21 cellular contexts compared by ENCODE assay signal in the genomic region with DNA sequence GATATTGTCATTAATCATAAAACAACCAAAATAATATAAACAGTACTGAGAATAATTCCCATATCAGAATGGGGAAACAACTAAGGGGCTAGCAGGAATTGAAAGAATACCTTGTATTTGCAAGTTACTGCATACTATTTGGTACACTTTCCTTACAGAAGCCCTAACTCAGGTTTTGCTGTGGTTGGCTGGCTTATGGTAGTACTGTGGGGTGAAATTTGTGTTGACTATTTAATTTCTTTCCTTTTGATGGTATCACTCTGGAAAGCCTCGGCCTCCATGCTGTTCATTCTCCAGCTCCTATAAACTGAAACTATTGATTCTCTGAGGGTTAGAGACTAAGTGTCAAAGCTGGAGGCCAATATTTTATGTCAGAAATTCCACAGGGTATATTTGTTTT. TPM values are rescaled to one million over a fixed set of nuclear protein-coding genes. Genes with fewer than 3 reads are reported as not detected.
DNase-seq lines count a peak whose midpoint lies in the region; ATAC-seq, FAIRE-seq and TF ChIP-seq lines count a peak whose summit lies in the region.
"Had no signal": no experiment of that assay in that cellular context is flagged by ENCODE, and none has a peak within 500 bp of the region (broad histone marks: within the 10 kb centered on the region; RNA-seq: fewer than 3 reads in every experiment).

No MANE protein-coding gene starts in this region.

- H3K9me3 ChIP-seq in HUES64 (ENCODE audit: insufficient read depth, low read depth, low read length) (no peaks in the 10 kb centered on the region), endodermal cell (ENCODE audit: control insufficient read depth, low read length) (no peaks in the 10 kb centered on the region), thyroid gland (no peaks in the 10 kb centered on the region)
- H3K9me3 ChIP-seq: upper lobe of right lung had no signal

- peak overlapping the region; percentile 77 for H2BK15ac ChIP-seq in mesendoderm (replicated peaks; ENCODE audit: low read depth)

- no peak overlapping the region for H3K4me2 ChIP-seq in mesendoderm (ENCODE audit: low read length)

- H4K8ac ChIP-seq in mesendoderm (ENCODE audit: low read depth, low read length): no peak overlapping the region

- DNase-seq in endodermal cell (no peak), mesendoderm (no peak), thyroid gland (no peak), GM12891 (ENCODE audit: insufficient read length, low spot score) (no peak), NCI-H446 treated with DMSO at 0.1 percent for 48 hours (lab: John Stamatoyannopoulos, UW) (no peak)
- no peak for DNase-seq in activated naive CD4-positive, alpha-beta T cell treated with anti-CD3 and anti-CD28 coated beads, Interleukin-2, amount 50 U/mL, for 16 hours
- DNase-seq: activated CD4-positive, alpha-beta T cell treated with anti-CD3 and anti-CD28 coated beads, Interleukin-2, amount 50 U/mL, for 4 hours; DND-41; hypothalamus; midbrain; NCI-H2171; NCI-H748 treated with DMSO at 0.1 percent for 48 hours; nucleus accumbens; T-helper 2 cell; upper lobe of right lung; WERI-Rb-1 had no signal

- H3K4me3 Mint-ChIP-seq in endodermal cell: peak overlapping the region; percentile 82
- H3K4me3 Mint-ChIP-seq: B cell; stimulated activated naive CD8-positive, alpha-beta T cell treated with anti-CD3 and anti-CD28 coated beads, Interleukin-15, Interleukin-2, amounts not matched to agents 100 ng/mL and 50 ng/mL, for 24 hours had no signal

- WGBS in HUES64: 67% methylated on average over 1 of the region's 1 CpG
- WGBS in endodermal cell (ENCODE audit: insufficient coverage in 1 of 2, insufficient read length in 1 of 2), 2 experiments: 60 to 83% methylated on average over 1 of the region's 1 CpG
- no CpG with 5 or more reads among the region's 1 CpG for WGBS in mesendoderm (ENCODE audit: extremely low coverage, insufficient coverage, low lambda C conversion rate)
- WGBS in thyroid gland, 2 donors: 57 to 81% methylated on average over 1 of the region's 1 CpG

- H3K4me1 ChIP-seq in HUES64 (ENCODE audit: insufficient read depth, low read length) (peaks cover 64% of the 10 kb centered on the region), endodermal cell (ENCODE audit: control insufficient read depth, insufficient read depth, low read length) (peaks cover 6% of the 10 kb centered on the region), mesendoderm (ENCODE audit: control insufficient read depth, low read depth, low read length) (peaks cover 11% of the 10 kb centered on the region), thyroid gland (peaks cover 0 to 13% of the 10 kb centered on the region in 2 donors)

- peak overlapping the region; percentile 44 for H2BK5ac ChIP-seq in mesendoderm (ENCODE audit: low read length)

- ATAC-seq in HG03039 (IDR thresholded peaks at IDR 0.05; ENCODE audit: unreplicated experiment): no peak
- ATAC-seq: upper lobe of right lung had no signal

- H3K18ac ChIP-seq in mesendoderm (ENCODE audit: low read length): peak overlapping the region; percentile 72

- peaks cover 15% of the 10 kb centered on the region for H3K79me2 ChIP-seq in mesendoderm (ENCODE audit: control insufficient read depth, insufficient read depth, low read length)

- TF ChIP-seq POLR2A in thyroid gland (IDR thresholded peaks at IDR 0.05) (no peak), GM12891 (IDR thresholded peaks at IDR 0.05; ENCODE audit: low read depth, low read length) (no peak)

- no peak overlapping the region for H4K5ac ChIP-seq in mesendoderm (ENCODE audit: low read length)

- no peaks in the 10 kb centered on the region for H3K79me1 ChIP-seq in mesendoderm (ENCODE audit: low read length)

- no peak overlapping the region for H2BK120ac ChIP-seq in mesendoderm (ENCODE audit: low read depth, low read length)

- no peaks in the 10 kb centered on the region for H3K9me3 Mint-ChIP-seq in endodermal cell
- H3K9me3 Mint-ChIP-seq: stimulated activated naive CD8-positive, alpha-beta T cell treated with anti-CD3 and anti-CD28 coated beads, Interleukin-15, Interleukin-2, amounts not matched to agents 100 ng/mL and 50 ng/mL, for 24 hours had no signal

- H3K4me3 ChIP-seq in HUES64 (ENCODE audit: low read length): peak overlapping the region; percentile 90
- H3K4me3 ChIP-seq in endodermal cell (ENCODE audit: low read length): peak overlapping the region; percentile 92
- H3K4me3 ChIP-seq in mesendoderm (ENCODE audit: low read length): no peak overlapping the region
- H3K4me3 ChIP-seq in thyroid gland (replicated peaks in 1 of 3): no peak overlapping the region
- H3K4me3 ChIP-seq: upper lobe of right lung had no signal

- no peaks in the 10 kb centered on the region for H3K36me3 Mint-ChIP-seq in endodermal cell (ENCODE audit: low read depth)

- H3K27ac Mint-ChIP-seq in endodermal cell: peak overlapping the region; percentile 74
- H3K27ac Mint-ChIP-seq: B cell; stimulated activated naive CD8-positive, alpha-beta T cell treated with anti-CD3 and anti-CD28 coated beads, Interleukin-15, Interleukin-2, amounts not matched to agents 100 ng/mL and 50 ng/mL, for 24 hours had no signal

- no peak for TF ChIP-seq CTCF in endodermal cell (conservative IDR thresholded peaks at IDR 0.05)
- no peak for TF ChIP-seq CTCF in thyroid gland (IDR thresholded peaks at IDR 0.05)

- peak overlapping the region; percentile 42 for H3K56ac ChIP-seq in mesendoderm (ENCODE audit: low read length)

- no peak overlapping the region for H2AK5ac ChIP-seq in mesendoderm (ENCODE audit: low read length)

- FAIRE-seq in GM12891 (lab: Jason Lieb, UNC): no peak
- FAIRE-seq: HTR-8/SVneo had no signal

- intact Hi-C loops in thyroid gland (cut with DNase I): no loop called here

- no peaks in the 10 kb centered on the region for H3K36me3 ChIP-seq in HUES64 (ENCODE audit: insufficient read depth, low read length)
- no peaks in the 10 kb centered on the region for H3K36me3 ChIP-seq in endodermal cell (ENCODE audit: control insufficient read depth, insufficient read depth, low read length)
- no peaks in the 10 kb centered on the region for H3K36me3 ChIP-seq in mesendoderm (ENCODE audit: control insufficient read depth, insufficient read depth, low read length)
- no peaks in the 10 kb centered on the region for H3K36me3 ChIP-seq in thyroid gland
- H3K36me3 ChIP-seq: upper lobe of right lung, WERI-Rb-1 had no signal

- H3K27me3 Mint-ChIP-seq in endodermal cell (ENCODE audit: insufficient read depth): peaks cover 3% of the 10 kb centered on the region

- H3K27me3 ChIP-seq in HUES64 (ENCODE audit: insufficient read depth, low read length) (peaks cover 7% of the 10 kb centered on the region), endodermal cell (ENCODE audit: control insufficient read depth, insufficient read depth, low read length, poor library complexity, severe bottlenecking) (no peaks in the 10 kb centered on the region), mesendoderm (ENCODE audit: insufficient read depth, low read length, poor library complexity) (no peaks in the 10 kb centered on the region), thyroid gland (no peaks in the 10 kb centered on the region)

- no peak overlapping the region for H3K4ac ChIP-seq in mesendoderm (ENCODE audit: low read depth, low read length)

- peak overlapping the region; percentile 89; the same call in 1 of the 2 replicates for H3K9ac ChIP-seq in HUES64 (ENCODE audit: low read depth, low read length)
- peak overlapping the region; percentile 88 for H3K9ac ChIP-seq in endodermal cell (ENCODE audit: extremely low read depth, low read length, poor library complexity, severe bottlenecking)
- peak overlapping the region; percentile 12 for H3K9ac ChIP-seq in mesendoderm (ENCODE audit: low read length)

- H3K27ac ChIP-seq in HUES64 (ENCODE audit: low read depth, low read length) (peak overlapping the region; percentile 99), endodermal cell (ENCODE audit: low read depth, low read length) (no peak overlapping the region), mesendoderm (ENCODE audit: low read depth, low read length) (no peak overlapping the region), thyroid gland (peak overlapping the region; percentile 22 to 84 (median 82))
- H3K27ac ChIP-seq: upper lobe of right lung, WERI-Rb-1 had no signal

- peaks cover 68% of the 10 kb centered on the region for H3K4me1 Mint-ChIP-seq in endodermal cell

- H3K23ac ChIP-seq in mesendoderm (ENCODE audit: low read length): no peak overlapping the region

TF ChIP-seq in GM12891, 5 proteins besides CTCF, POLR2A, EP300 and RAD21:
- TF ChIP-seq POLR2AphosphoS5 (IDR thresholded peaks at IDR 0.05; ENCODE audit: low read depth, low read length) (no peak), TAF1 (IDR thresholded peaks at IDR 0.05; ENCODE audit: low read depth, low read length) (no peak), PAX5 (IDR thresholded peaks at IDR 0.05; ENCODE audit: insufficient read depth, low read length, severe bottlenecking) (no peak), POU2F2 (IDR thresholded peaks at IDR 0.05; ENCODE audit: low read depth, low read length) (no peak), SPI1 (IDR thresholded peaks at IDR 0.05; ENCODE audit: low read depth, low read length) (no peak)

RNA-seq across cellular contexts. Expression of a gene that starts 13.6 kb away (rescaled TPM):
- polyA plus RNA-seq in HUES64 (2013, experiment 1 of 2): 7.8 TPM
- 13.9 TPM for polyA plus RNA-seq in HUES64 (2013, experiment 2 of 2)
- total RNA-seq in endodermal cell: 10 to 100 TPM in 1 of 2 donors, 1 to 10 TPM in 1; 6.4 to 12.0 TPM
- 33.0 TPM for polyA plus RNA-seq in endodermal cell (2013, experiment 1 of 2)
- 33.2 TPM for polyA plus RNA-seq in endodermal cell (2013, experiment 2 of 2)
- polyA plus RNA-seq in mesendoderm (2013, experiment 1 of 2): 1.6 TPM
- polyA plus RNA-seq in mesendoderm (2013, experiment 2 of 2): 1.7 TPM
- total RNA-seq in thyroid gland: 1 to 10 TPM; 3.1 to 9.9 (median 7.1) TPM
- polyA plus RNA-seq in GM12891 (2012; ENCODE audit: low read depth, missing spikeins): 0.10 TPM

RNA-seq across cellular contexts. Expression of a gene that starts 22.1 kb away (rescaled TPM):
- polyA plus RNA-seq in HUES64 (2013, experiment 1 of 2): 33.7 TPM
- polyA plus RNA-seq in HUES64 (2013, experiment 2 of 2): 38.4 TPM
- total RNA-seq in endodermal cell (10 to 100 TPM; 55.8 to 62.9 TPM), thyroid gland (100 to 1,000 TPM in 1 of 4 donors, 10 to 100 TPM in 3; 46.3 to 109 (median 57.7) TPM)
- 48.0 TPM for polyA plus RNA-seq in endodermal cell (2013, experiment 1 of 2)
- polyA plus RNA-seq in endodermal cell (2013, experiment 2 of 2): 47.7 TPM
- polyA plus RNA-seq in mesendoderm (2013, experiment 1 of 2): 37.4 TPM
- polyA plus RNA-seq in mesendoderm (2013, experiment 2 of 2): 40.3 TPM
- 20.4 TPM for polyA plus RNA-seq in GM12891 (2012; ENCODE audit: low read depth, missing spikeins)

Comparison
In these comparisons a context has a peak if more than half of its experiments do, and no peak if none do; other contexts are left out.
1. H3K27ac ChIP-seq: peak in HUES64 (single experiment) and thyroid gland (3 of 3); none in endodermal cell (single experiment) and mesendoderm (single experiment).
2. H3K4me3 ChIP-seq: peak in HUES64 (single experiment) and endodermal cell (single experiment); none in mesendoderm (single experiment) and thyroid gland (0 of 3).
3. H3K9ac ChIP-seq: peak in every context shown above with its lines; median percentile 89 in HUES64; 88 in endodermal cell; 12 in mesendoderm.